ENCODE assay signal across 8 cellular contexts in the genomic region with DNA sequence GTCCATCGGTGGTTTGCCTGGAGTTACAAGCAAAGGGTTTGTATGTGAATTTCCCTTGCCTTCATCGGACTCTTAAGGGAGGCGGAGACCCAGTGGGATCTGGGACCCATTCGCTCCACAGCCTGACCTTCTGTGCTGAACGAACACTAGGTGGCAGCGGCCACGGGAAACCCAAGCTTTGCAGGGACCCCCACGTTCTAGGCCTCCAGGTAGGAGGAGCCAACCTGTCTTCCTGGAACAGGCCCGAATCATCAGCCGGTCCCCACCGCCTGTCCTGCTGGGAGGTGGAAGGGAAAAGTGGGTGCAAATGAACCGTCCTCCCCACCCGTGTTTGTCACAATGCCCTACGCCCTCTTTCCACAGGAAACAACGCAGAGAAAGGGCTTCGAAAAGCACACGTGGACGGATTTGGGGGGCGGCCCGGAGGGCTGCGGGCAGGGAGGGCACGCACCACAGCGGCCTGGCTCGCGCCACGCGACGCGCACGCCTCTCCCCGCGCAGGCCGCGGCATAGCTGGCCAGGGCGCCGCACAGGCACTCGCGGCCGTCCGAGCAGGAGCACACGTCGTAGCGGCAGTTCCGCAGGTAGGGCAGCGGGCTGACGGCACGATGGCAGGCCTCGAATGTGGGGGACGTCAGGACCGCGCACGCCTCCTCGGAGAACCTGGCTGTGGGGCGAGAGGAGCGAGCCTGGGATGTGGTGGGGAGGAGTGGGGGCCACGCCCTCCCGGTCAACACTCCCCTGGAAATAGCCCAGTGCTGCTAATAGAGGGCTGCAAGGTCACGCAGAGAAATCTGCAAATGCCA.
DNase-seq lines count a peak whose midpoint lies in the region; ATAC-seq, FAIRE-seq and TF ChIP-seq lines count a peak whose summit lies in the region.

No MANE protein-coding gene starts in this region.

- peak overlapping the region; percentile 35 for H3K4me2 ChIP-seq in keratinocyte (ENCODE audit: control insufficient read depth, extremely low read depth, insufficient read depth, low read depth, low read length)

- H4K20me1 ChIP-seq in keratinocyte (ENCODE audit: control insufficient read depth, extremely low read depth, insufficient read depth, low read length) = no peaks in the 10 kb centered on the region

- DNase-seq in activated T-cell treated with anti-CD3 and anti-CD28 coated beads, Interleukin-2, amount 50 U/mL, for 48 hours = peak; percentile 46 to 54
- DNase-seq in keratinocyte (ENCODE audit: low read depth, low spot score) = no peak
- no peak for DNase-seq in omental fat pad (ENCODE audit: low spot score)
- DNase-seq in Ammon's horn (ENCODE audit: low spot score) = no peak
- no peak for DNase-seq in ureter (ENCODE audit: low spot score)

- no peaks in the 10 kb centered on the region for H3K36me3 ChIP-seq in HEK293 (ENCODE audit: control insufficient read depth in 2 of 2, insufficient read depth in 1 of 2, low read length in 2 of 2)
- H3K36me3 ChIP-seq in keratinocyte (ENCODE audit: control insufficient read depth in 2 of 2, extremely low read depth in 1 of 2, insufficient read depth in 2 of 2, low read length in 2 of 2) = no peaks in the 10 kb centered on the region

- H3K4me3 ChIP-seq in HEK293 (ENCODE audit: low read depth, low read length) (no peak overlapping the region), keratinocyte (ENCODE audit: control insufficient read depth in 2 of 3, extremely low read depth in 1 of 3, insufficient read depth in 2 of 3, low read depth in 1 of 3, low read length in 3 of 3) (no peak overlapping the region)

- POLR2A ChIA-PET in HEK293 (lab: Yijun Ruan, JAX) = no interaction called here

- H3K27ac ChIP-seq in 22Rv1 (no peak overlapping the region), HEK293 (ENCODE audit: extremely low read depth, low read depth, low read length) (no peak overlapping the region), keratinocyte (ENCODE audit: control insufficient read depth, insufficient read depth, low read length) (no peak overlapping the region)

- no peak for FAIRE-seq in keratinocyte (lab: Jason Lieb, UNC)

- H3K9me1 ChIP-seq in keratinocyte (ENCODE audit: control insufficient read depth, extremely low read depth, insufficient read depth, low read length) = no peaks in the 10 kb centered on the region

- H3K79me2 ChIP-seq in keratinocyte (ENCODE audit: control insufficient read depth, insufficient read depth, low read length) = no peaks in the 10 kb centered on the region

- no peak overlapping the region for H3K9ac ChIP-seq in keratinocyte (ENCODE audit: control insufficient read depth, extremely low read depth, insufficient read depth, low read length)

- TF ChIP-seq CTCF in 22Rv1 (IDR thresholded peaks at IDR 0.05) = peak; percentile 45
- TF ChIP-seq CTCF in HEK293 (tag by site-specific recombination; IDR thresholded peaks at IDR 0.05) = no peak
- peak; percentile 14 to 55 (median 32) for TF ChIP-seq CTCF in keratinocyte (optimal IDR thresholded peaks at IDR 0.05 in 1 of 3, IDR thresholded peaks at IDR 0.05 in 1 of 3, conservative IDR thresholded peaks at IDR 0.05 in 1 of 3; ENCODE audit: extremely low read depth in 1 of 3, insufficient read depth in 2 of 3, low read length in 3 of 3)
- no peak for TF ChIP-seq CTCF in omental fat pad (IDR thresholded peaks at IDR 0.05)

- CTCF ChIA-PET in HEK293 (lab: Yijun Ruan, JAX) = interaction anchor here (1.4 to 9.3 kb wide), 4 partner anchors 16 to 229 kb away, joined by 3 to 74 read pairs (median 4); no protein-coding TSS in a partner anchor

- H3K4me1 ChIP-seq in HEK293 (ENCODE audit: control insufficient read depth, insufficient read depth, low read length) (no peaks in the 10 kb centered on the region), keratinocyte (ENCODE audit: control insufficient read depth, extremely low read depth, insufficient read depth, low read length) (peaks cover 6% of the 10 kb centered on the region)

- dilution Hi-C loops in keratinocyte (cut with MboI; ENCODE audit: extremely low pct_ligation_motif_present, low sequenced_read_pairs) = no loop called here

- H3K27me3 ChIP-seq in keratinocyte (ENCODE audit: control insufficient read depth, extremely low read depth, insufficient read depth, low read length) = peaks cover 17% of the 10 kb centered on the region

- peak overlapping the region; percentile 66 for H2AFZ ChIP-seq in keratinocyte (ENCODE audit: control insufficient read depth, low read length)

- H3K9me3 ChIP-seq in HEK293 (ENCODE audit: control insufficient read depth, insufficient read depth, low read depth, low read length) = no peaks in the 10 kb centered on the region
- H3K9me3 ChIP-seq in keratinocyte (ENCODE audit: control insufficient read depth, low read depth, low read length) = no peaks in the 10 kb centered on the region

- ATAC-seq in HG03135 (IDR thresholded peaks at IDR 0.05; ENCODE audit: unreplicated experiment) = no peak
- no peak for ATAC-seq in omental fat pad (ENCODE audit: low FRiP score)

TF ChIP-seq in HEK293, 187 proteins besides CTCF, POLR2A, EP300 and RAD21:
- TF ChIP-seq GLIS2 (tag by site-specific recombination; IDR thresholded peaks at IDR 0.05) = peak; percentile 17; the same call in 1 of the 2 replicates
- TF ChIP-seq, protein P1, sequence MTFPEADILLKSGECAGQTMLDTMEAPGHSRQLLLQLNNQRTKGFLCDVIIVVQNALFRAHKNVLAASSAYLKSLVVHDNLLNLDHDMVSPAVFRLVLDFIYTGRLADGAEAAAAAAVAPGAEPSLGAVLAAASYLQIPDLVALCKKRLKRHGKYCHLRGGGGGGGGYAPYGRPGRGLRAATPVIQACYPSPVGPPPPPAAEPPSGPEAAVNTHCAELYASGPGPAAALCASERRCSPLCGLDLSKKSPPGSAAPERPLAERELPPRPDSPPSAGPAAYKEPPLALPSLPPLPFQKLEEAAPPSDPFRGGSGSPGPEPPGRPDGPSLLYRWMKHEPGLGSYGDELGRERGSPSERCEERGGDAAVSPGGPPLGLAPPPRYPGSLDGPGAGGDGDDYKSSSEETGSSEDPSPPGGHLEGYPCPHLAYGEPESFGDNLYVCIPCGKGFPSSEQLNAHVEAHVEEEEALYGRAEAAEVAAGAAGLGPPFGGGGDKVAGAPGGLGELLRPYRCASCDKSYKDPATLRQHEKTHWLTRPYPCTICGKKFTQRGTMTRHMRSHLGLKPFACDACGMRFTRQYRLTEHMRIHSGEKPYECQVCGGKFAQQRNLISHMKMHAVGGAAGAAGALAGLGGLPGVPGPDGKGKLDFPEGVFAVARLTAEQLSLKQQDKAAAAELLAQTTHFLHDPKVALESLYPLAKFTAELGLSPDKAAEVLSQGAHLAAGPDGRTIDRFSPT (tag by site-specific recombination; IDR thresholded peaks at IDR 0.05) = no peak
- TF ChIP-seq, protein P2, sequence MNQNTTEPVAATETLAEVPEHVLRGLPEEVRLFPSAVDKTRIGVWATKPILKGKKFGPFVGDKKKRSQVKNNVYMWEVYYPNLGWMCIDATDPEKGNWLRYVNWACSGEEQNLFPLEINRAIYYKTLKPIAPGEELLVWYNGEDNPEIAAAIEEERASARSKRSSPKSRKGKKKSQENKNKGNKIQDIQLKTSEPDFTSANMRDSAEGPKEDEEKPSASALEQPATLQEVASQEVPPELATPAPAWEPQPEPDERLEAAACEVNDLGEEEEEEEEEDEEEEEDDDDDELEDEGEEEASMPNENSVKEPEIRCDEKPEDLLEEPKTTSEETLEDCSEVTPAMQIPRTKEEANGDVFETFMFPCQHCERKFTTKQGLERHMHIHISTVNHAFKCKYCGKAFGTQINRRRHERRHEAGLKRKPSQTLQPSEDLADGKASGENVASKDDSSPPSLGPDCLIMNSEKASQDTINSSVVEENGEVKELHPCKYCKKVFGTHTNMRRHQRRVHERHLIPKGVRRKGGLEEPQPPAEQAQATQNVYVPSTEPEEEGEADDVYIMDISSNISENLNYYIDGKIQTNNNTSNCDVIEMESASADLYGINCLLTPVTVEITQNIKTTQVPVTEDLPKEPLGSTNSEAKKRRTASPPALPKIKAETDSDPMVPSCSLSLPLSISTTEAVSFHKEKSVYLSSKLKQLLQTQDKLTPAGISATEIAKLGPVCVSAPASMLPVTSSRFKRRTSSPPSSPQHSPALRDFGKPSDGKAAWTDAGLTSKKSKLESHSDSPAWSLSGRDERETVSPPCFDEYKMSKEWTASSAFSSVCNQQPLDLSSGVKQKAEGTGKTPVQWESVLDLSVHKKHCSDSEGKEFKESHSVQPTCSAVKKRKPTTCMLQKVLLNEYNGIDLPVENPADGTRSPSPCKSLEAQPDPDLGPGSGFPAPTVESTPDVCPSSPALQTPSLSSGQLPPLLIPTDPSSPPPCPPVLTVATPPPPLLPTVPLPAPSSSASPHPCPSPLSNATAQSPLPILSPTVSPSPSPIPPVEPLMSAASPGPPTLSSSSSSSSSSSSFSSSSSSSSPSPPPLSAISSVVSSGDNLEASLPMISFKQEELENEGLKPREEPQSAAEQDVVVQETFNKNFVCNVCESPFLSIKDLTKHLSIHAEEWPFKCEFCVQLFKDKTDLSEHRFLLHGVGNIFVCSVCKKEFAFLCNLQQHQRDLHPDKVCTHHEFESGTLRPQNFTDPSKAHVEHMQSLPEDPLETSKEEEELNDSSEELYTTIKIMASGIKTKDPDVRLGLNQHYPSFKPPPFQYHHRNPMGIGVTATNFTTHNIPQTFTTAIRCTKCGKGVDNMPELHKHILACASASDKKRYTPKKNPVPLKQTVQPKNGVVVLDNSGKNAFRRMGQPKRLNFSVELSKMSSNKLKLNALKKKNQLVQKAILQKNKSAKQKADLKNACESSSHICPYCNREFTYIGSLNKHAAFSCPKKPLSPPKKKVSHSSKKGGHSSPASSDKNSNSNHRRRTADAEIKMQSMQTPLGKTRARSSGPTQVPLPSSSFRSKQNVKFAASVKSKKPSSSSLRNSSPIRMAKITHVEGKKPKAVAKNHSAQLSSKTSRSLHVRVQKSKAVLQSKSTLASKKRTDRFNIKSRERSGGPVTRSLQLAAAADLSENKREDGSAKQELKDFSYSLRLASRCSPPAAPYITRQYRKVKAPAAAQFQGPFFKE (tag by site-specific recombination; IDR thresholded peaks at IDR 0.05; ENCODE audit: borderline replicate concordance) = no peak
- peak; percentile 27 for TF ChIP-seq ZNF654 (tag by site-specific recombination; IDR thresholded peaks at IDR 0.05; ENCODE audit: low read depth)
- TF ChIP-seq ZFP69B (tag by site-specific recombination; IDR thresholded peaks at IDR 0.05) = peak; percentile 45; the same call in 1 of the 2 replicates
- no peak for TF ChIP-seq ZEB2 (tag by site-specific recombination; IDR thresholded peaks at IDR 0.05)

Comparison
In these comparisons a context has a peak if more than half of its experiments do, and no peak if none do; other contexts are left out.
1. CTCF ChIP-seq: peak in 22Rv1 (single experiment) and keratinocyte (3 of 3); none in HEK293 (single experiment) and omental fat pad (0 of 3).
2. DNase-seq: peak in activated T-cell treated with anti-CD3 and anti-CD28 coated beads, Interleukin-2, amount 50 U/mL, for 48 hours (2 of 2); none in keratinocyte (single experiment), omental fat pad (single experiment), Ammon's horn (single experiment) and ureter (single experiment).